In genomic region chr19:47826800-47827199, GRCh38 we compare ENCODE assay signal across 1 cellular context.
TF ChIP-seq lines count a peak whose summit lies in the region.

No MANE protein-coding gene starts in this region.

TF ChIP-seq in SK-N-SH, 30 proteins besides CTCF, POLR2A, EP300 and RAD21 (continued from another document):
- no peak for TF ChIP-seq RCOR1 (IDR thresholded peaks at IDR 0.05; ENCODE audit: low read length)
- no peak for TF ChIP-seq SMC3 (IDR thresholded peaks at IDR 0.05; ENCODE audit: low read depth, low read length)
- no peak for TF ChIP-seq ELF1 (IDR thresholded peaks at IDR 0.05)
- TF ChIP-seq RXRA (IDR thresholded peaks at IDR 0.05; ENCODE audit: borderline replicate concordance, low read depth): no peak
- TF ChIP-seq CHD2 (IDR thresholded peaks at IDR 0.05; ENCODE audit: low read length, partially characterized antibody): no peak
- TF ChIP-seq EZH2phosphoT487 (IDR thresholded peaks at IDR 0.05; ENCODE audit: borderline replicate concordance, low read depth): no peak
- no peak for TF ChIP-seq TCF12 (IDR thresholded peaks at IDR 0.05)
- TF ChIP-seq, protein P1, sequence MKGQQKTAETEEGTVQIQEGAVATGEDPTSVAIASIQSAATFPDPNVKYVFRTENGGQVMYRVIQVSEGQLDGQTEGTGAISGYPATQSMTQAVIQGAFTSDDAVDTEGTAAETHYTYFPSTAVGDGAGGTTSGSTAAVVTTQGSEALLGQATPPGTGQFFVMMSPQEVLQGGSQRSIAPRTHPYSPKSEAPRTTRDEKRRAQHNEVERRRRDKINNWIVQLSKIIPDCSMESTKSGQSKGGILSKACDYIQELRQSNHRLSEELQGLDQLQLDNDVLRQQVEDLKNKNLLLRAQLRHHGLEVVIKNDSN (IDR thresholded peaks at IDR 0.05; ENCODE audit: borderline replicate concordance, low read depth): no peak
- TF ChIP-seq NFIC (IDR thresholded peaks at IDR 0.05; ENCODE audit: borderline replicate concordance): no peak
